1 cellular context compared by ENCODE assay signal in the genomic region with DNA sequence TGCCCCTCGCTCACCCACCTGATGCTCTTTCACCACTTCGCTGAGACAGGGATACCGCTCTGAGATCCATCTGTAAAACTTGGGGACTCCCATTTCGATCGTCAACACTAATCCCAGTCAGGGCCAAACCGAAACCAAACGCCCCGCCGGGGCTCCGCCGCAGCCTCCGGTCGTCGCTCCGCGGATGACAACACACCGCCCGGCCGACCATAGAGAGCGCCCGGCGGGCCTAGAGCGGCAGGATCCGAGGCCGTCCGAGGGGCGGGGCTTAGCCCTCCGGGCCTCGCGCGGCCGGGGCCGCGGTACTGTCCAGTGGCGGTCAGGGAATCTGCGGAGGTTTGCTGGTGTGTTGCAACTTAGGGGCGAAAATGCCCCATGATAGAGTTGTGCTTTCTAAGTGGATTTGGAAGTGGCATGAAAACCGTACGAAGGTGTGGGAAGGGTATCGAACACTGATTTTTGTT.
TF ChIP-seq lines count a peak whose summit lies in the region.

A gene with protein sequence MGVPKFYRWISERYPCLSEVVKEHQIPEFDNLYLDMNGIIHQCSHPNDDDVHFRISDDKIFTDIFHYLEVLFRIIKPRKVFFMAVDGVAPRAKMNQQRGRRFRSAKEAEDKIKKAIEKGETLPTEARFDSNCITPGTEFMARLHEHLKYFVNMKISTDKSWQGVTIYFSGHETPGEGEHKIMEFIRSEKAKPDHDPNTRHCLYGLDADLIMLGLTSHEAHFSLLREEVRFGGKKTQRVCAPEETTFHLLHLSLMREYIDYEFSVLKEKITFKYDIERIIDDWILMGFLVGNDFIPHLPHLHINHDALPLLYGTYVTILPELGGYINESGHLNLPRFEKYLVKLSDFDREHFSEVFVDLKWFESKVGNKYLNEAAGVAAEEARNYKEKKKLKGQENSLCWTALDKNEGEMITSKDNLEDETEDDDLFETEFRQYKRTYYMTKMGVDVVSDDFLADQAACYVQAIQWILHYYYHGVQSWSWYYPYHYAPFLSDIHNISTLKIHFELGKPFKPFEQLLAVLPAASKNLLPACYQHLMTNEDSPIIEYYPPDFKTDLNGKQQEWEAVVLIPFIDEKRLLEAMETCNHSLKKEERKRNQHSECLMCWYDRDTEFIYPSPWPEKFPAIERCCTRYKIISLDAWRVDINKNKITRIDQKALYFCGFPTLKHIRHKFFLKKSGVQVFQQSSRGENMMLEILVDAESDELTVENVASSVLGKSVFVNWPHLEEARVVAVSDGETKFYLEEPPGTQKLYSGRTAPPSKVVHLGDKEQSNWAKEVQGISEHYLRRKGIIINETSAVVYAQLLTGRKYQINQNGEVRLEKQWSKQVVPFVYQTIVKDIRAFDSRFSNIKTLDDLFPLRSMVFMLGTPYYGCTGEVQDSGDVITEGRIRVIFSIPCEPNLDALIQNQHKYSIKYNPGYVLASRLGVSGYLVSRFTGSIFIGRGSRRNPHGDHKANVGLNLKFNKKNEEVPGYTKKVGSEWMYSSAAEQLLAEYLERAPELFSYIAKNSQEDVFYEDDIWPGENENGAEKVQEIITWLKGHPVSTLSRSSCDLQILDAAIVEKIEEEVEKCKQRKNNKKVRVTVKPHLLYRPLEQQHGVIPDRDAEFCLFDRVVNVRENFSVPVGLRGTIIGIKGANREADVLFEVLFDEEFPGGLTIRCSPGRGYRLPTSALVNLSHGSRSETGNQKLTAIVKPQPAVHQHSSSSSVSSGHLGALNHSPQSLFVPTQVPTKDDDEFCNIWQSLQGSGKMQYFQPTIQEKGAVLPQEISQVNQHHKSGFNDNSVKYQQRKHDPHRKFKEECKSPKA (N-terminal part only) (minus strand): TSS at position 186 of the 464 bp plus-strand sequence. CDS start 93 bp downstream, at position 93.

TF ChIP-seq in K562, 482 proteins besides CTCF, POLR2A, EP300 and RAD21 (continued from another document and continues in another):
- TF ChIP-seq NRF1 (conservative IDR thresholded peaks at IDR 0.05 in 1 of 2, IDR thresholded peaks at IDR 0.05 in 1 of 2) = peak in 1 of 2 experiments; percentile 51; a peak in 2 of 4 replicates
- no peak for TF ChIP-seq DACH1 (IDR thresholded peaks at IDR 0.05; ENCODE audit: partially characterized antibody)
- TF ChIP-seq, protein P1, sequence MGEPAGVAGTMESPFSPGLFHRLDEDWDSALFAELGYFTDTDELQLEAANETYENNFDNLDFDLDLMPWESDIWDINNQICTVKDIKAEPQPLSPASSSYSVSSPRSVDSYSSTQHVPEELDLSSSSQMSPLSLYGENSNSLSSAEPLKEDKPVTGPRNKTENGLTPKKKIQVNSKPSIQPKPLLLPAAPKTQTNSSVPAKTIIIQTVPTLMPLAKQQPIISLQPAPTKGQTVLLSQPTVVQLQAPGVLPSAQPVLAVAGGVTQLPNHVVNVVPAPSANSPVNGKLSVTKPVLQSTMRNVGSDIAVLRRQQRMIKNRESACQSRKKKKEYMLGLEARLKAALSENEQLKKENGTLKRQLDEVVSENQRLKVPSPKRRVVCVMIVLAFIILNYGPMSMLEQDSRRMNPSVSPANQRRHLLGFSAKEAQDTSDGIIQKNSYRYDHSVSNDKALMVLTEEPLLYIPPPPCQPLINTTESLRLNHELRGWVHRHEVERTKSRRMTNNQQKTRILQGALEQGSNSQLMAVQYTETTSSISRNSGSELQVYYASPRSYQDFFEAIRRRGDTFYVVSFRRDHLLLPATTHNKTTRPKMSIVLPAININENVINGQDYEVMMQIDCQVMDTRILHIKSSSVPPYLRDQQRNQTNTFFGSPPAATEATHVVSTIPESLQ (CRISPR knock-in tag; IDR thresholded peaks at IDR 0.05) = peak; percentile 92; the same call in 1 of the 2 replicates
- TF ChIP-seq SRSF3 (IDR thresholded peaks at IDR 0.05; ENCODE audit: insufficient read depth, low read length) = no peak
- peak; percentile 5 to 18; a peak in 1 of 4 replicates for TF ChIP-seq TEAD1 (CRISPR knock-in tag; IDR thresholded peaks at IDR 0.05)
- no peak for TF ChIP-seq LEF1 (IDR thresholded peaks at IDR 0.05)
- TF ChIP-seq, protein P2, sequence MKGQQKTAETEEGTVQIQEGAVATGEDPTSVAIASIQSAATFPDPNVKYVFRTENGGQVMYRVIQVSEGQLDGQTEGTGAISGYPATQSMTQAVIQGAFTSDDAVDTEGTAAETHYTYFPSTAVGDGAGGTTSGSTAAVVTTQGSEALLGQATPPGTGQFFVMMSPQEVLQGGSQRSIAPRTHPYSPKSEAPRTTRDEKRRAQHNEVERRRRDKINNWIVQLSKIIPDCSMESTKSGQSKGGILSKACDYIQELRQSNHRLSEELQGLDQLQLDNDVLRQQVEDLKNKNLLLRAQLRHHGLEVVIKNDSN (CRISPR knock-in tag; IDR thresholded peaks at IDR 0.05) = no peak
- no peak for TF ChIP-seq ZNF143 (CRISPR knock-in tag; IDR thresholded peaks at IDR 0.05)
- TF ChIP-seq FOXA1 (IDR thresholded peaks at IDR 0.05; ENCODE audit: borderline replicate concordance) = no peak
- TF ChIP-seq, protein P3, sequence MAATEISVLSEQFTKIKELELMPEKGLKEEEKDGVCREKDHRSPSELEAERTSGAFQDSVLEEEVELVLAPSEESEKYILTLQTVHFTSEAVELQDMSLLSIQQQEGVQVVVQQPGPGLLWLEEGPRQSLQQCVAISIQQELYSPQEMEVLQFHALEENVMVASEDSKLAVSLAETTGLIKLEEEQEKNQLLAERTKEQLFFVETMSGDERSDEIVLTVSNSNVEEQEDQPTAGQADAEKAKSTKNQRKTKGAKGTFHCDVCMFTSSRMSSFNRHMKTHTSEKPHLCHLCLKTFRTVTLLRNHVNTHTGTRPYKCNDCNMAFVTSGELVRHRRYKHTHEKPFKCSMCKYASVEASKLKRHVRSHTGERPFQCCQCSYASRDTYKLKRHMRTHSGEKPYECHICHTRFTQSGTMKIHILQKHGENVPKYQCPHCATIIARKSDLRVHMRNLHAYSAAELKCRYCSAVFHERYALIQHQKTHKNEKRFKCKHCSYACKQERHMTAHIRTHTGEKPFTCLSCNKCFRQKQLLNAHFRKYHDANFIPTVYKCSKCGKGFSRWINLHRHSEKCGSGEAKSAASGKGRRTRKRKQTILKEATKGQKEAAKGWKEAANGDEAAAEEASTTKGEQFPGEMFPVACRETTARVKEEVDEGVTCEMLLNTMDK (IDR thresholded peaks at IDR 0.05; ENCODE audit: borderline replicate concordance, insufficient read depth, low read depth, low read length, poor library complexity, severe bottlenecking) = no peak
- TF ChIP-seq, protein P4, sequence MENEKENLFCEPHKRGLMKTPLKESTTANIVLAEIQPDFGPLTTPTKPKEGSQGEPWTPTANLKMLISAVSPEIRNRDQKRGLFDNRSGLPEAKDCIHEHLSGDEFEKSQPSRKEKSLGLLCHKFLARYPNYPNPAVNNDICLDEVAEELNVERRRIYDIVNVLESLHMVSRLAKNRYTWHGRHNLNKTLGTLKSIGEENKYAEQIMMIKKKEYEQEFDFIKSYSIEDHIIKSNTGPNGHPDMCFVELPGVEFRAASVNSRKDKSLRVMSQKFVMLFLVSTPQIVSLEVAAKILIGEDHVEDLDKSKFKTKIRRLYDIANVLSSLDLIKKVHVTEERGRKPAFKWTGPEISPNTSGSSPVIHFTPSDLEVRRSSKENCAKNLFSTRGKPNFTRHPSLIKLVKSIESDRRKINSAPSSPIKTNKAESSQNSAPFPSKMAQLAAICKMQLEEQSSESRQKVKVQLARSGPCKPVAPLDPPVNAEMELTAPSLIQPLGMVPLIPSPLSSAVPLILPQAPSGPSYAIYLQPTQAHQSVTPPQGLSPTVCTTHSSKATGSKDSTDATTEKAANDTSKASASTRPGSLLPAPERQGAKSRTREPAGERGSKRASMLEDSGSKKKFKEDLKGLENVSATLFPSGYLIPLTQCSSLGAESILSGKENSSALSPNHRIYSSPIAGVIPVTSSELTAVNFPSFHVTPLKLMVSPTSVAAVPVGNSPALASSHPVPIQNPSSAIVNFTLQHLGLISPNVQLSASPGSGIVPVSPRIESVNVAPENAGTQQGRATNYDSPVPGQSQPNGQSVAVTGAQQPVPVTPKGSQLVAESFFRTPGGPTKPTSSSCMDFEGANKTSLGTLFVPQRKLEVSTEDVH (IDR thresholded peaks at IDR 0.05; ENCODE audit: low read depth, partially characterized antibody) = no peak
- TF ChIP-seq, protein P5, sequence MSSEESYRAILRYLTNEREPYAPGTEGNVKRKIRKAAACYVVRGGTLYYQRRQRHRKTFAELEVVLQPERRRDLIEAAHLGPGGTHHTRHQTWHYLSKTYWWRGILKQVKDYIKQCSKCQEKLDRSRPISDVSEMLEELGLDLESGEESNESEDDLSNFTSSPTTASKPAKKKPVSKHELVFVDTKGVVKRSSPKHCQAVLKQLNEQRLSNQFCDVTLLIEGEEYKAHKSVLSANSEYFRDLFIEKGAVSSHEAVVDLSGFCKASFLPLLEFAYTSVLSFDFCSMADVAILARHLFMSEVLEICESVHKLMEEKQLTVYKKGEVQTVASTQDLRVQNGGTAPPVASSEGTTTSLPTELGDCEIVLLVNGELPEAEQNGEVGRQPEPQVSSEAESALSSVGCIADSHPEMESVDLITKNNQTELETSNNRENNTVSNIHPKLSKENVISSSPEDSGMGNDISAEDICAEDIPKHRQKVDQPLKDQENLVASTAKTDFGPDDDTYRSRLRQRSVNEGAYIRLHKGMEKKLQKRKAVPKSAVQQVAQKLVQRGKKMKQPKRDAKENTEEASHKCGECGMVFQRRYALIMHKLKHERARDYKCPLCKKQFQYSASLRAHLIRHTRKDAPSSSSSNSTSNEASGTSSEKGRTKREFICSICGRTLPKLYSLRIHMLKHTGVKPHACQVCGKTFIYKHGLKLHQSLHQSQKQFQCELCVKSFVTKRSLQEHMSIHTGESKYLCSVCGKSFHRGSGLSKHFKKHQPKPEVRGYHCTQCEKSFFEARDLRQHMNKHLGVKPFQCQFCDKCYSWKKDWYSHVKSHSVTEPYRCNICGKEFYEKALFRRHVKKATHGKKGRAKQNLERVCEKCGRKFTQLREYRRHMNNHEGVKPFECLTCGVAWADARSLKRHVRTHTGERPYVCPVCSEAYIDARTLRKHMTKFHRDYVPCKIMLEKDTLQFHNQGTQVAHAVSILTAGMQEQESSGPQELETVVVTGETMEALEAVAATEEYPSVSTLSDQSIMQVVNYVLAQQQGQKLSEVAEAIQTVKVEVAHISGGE (CRISPR knock-in tag; IDR thresholded peaks at IDR 0.05) = no peak
- no peak for TF ChIP-seq GTF2F1 (IDR thresholded peaks at IDR 0.05; ENCODE audit: low read depth, low read length)
- TF ChIP-seq, protein P6, sequence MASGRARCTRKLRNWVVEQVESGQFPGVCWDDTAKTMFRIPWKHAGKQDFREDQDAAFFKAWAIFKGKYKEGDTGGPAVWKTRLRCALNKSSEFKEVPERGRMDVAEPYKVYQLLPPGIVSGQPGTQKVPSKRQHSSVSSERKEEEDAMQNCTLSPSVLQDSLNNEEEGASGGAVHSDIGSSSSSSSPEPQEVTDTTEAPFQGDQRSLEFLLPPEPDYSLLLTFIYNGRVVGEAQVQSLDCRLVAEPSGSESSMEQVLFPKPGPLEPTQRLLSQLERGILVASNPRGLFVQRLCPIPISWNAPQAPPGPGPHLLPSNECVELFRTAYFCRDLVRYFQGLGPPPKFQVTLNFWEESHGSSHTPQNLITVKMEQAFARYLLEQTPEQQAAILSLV (tag; IDR thresholded peaks at IDR 0.05) = no peak
- TF ChIP-seq MAFG (tag; conservative IDR thresholded peaks at IDR 0.05) = no peak
- peak; percentile 75 for TF ChIP-seq EP400 (IDR thresholded peaks at IDR 0.05)
- TF ChIP-seq, protein P7, sequence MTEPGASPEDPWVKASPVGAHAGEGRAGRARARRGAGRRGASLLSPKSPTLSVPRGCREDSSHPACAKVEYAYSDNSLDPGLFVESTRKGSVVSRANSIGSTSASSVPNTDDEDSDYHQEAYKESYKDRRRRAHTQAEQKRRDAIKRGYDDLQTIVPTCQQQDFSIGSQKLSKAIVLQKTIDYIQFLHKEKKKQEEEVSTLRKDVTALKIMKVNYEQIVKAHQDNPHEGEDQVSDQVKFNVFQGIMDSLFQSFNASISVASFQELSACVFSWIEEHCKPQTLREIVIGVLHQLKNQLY (CRISPR knock-in tag; conservative IDR thresholded peaks at IDR 0.05) = no peak
- no peak for TF ChIP-seq SMARCA5 (IDR thresholded peaks at IDR 0.05)
- no peak for TF ChIP-seq TFAM (CRISPR knock-in tag; conservative IDR thresholded peaks at IDR 0.05)
- TF ChIP-seq, protein P8, sequence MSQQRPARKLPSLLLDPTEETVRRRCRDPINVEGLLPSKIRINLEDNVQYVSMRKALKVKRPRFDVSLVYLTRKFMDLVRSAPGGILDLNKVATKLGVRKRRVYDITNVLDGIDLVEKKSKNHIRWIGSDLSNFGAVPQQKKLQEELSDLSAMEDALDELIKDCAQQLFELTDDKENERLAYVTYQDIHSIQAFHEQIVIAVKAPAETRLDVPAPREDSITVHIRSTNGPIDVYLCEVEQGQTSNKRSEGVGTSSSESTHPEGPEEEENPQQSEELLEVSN (IDR thresholded peaks at IDR 0.05; ENCODE audit: borderline replicate concordance in 1 of 2, extremely low read depth in 1 of 2, insufficient read depth in 1 of 2, insufficient read length in 1 of 2, low read depth in 1 of 2, low read length in 1 of 2, poor library complexity in 1 of 2, severe bottlenecking in 1 of 2) = peak in 1 of 2 experiments; percentile 57
- no peak for TF ChIP-seq XRCC3 (IDR thresholded peaks at IDR 0.05)
- TF ChIP-seq FOS (IDR thresholded peaks at IDR 0.05; ENCODE audit: extremely low read depth, insufficient read length) = no peak
- no peak for TF ChIP-seq ZNF699 (CRISPR knock-in tag; IDR thresholded peaks at IDR 0.05; ENCODE audit: insufficient replicate concordance)
- TF ChIP-seq L3MBTL2 (IDR thresholded peaks at IDR 0.05) = peak; percentile 69
- no peak for TF ChIP-seq PHB2 (IDR thresholded peaks at IDR 0.05; ENCODE audit: low read depth)
- TF ChIP-seq, protein P9, sequence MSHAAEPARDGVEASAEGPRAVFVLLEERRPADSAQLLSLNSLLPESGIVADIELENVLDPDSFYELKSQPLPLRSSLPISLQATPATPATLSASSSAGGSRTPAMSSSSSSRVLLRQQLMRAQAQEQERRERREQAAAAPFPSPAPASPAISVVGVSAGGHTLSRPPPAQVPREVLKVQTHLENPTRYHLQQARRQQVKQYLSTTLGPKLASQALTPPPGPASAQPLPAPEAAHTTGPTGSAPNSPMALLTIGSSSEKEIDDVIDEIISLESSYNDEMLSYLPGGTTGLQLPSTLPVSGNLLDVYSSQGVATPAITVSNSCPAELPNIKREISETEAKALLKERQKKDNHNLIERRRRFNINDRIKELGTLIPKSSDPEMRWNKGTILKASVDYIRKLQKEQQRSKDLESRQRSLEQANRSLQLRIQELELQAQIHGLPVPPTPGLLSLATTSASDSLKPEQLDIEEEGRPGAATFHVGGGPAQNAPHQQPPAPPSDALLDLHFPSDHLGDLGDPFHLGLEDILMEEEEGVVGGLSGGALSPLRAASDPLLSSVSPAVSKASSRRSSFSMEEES (CRISPR knock-in tag; IDR thresholded peaks at IDR 0.05) = no peak
- TF ChIP-seq TGIF2 (CRISPR knock-in tag; IDR thresholded peaks at IDR 0.05) = no peak
- no peak for TF ChIP-seq ZNF586 (CRISPR knock-in tag; conservative IDR thresholded peaks at IDR 0.05)
- TF ChIP-seq GABPB2 (CRISPR knock-in tag; conservative IDR thresholded peaks at IDR 0.05) = no peak
- TF ChIP-seq, protein P10, sequence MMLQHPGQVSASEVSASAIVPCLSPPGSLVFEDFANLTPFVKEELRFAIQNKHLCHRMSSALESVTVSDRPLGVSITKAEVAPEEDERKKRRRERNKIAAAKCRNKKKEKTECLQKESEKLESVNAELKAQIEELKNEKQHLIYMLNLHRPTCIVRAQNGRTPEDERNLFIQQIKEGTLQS (IDR thresholded peaks at IDR 0.05) = 0 out of 2 replicates have a peak, but pooled peaks have one; percentile 12
- TF ChIP-seq, protein P10 (CRISPR knock-in tag; conservative IDR thresholded peaks at IDR 0.05) = no peak
- TF ChIP-seq PCBP2 (IDR thresholded peaks at IDR 0.05; ENCODE audit: low read depth, low read length, poor library complexity, severe bottlenecking) = no peak
